In genomic region chr18:22547807-22548561, GRCh38 we compare ENCODE assay signal across 24 cellular contexts.
DNase-seq lines count a peak whose midpoint lies in the region; ATAC-seq, FAIRE-seq and TF ChIP-seq lines count a peak whose summit lies in the region.
"Had no signal": no experiment of that assay in that cellular context is flagged by ENCODE, and none has a peak within 500 bp of the region (broad histone marks: within the 10 kb centered on the region; RNA-seq: fewer than 3 reads in every experiment).

No MANE protein-coding gene starts in this region.

- H3K4me1 ChIP-seq in GM23338 (ENCODE audit: insufficient read depth) (peaks cover 4% of the 10 kb centered on the region; the same call in 1 of the 2 replicates), mesodermal cell (ENCODE audit: control insufficient read depth, insufficient read depth, low read length, poor library complexity, severe bottlenecking) (peaks cover 34% of the 10 kb centered on the region)
- H3K4me1 ChIP-seq: HAP-1 had no signal

- WGBS in mesodermal cell (ENCODE audit: insufficient coverage in 2 of 2), 2 experiments, result 79 to 80% methylated on average over 7 of the region's 11 CpGs

- H3K36me3 Mint-ChIP-seq in GM23338 (ENCODE audit: low read depth), result no peaks in the 10 kb centered on the region

- DNase-seq in AG10803 (ENCODE audit: low read depth) (peak; percentile 82), GM23338 (ENCODE audit: low spot score) (no peak), dermis blood vessel endothelial cell (peak; percentile 2), NCI-H82 (lab: John Stamatoyannopoulos, UW) (no peak), GM12892 (ENCODE audit: insufficient read length) (no peak)
- DNase-seq: ACHN; activated CD4-positive, alpha-beta T cell treated with anti-CD3 and anti-CD28 coated beads, Interleukin-2, amount 50 U/mL, for 4 hours; CD4-positive, alpha-beta T cell; central memory CD4-positive, alpha-beta T cell; DMS153; effector memory CD4-positive, alpha-beta T cell; Kasumi-1; NCI-H1105; NCI-H2081; NCI-H446; retina had no signal

- peaks cover 23% of the 10 kb centered on the region; the same call in 1 of the 2 replicates for H3K9me2 ChIP-seq in GM23338 (ENCODE audit: insufficient read depth)

- no peaks in the 10 kb centered on the region for H3K79me2 ChIP-seq in GM23338 (replicated peaks; ENCODE audit: insufficient read depth)

- peaks cover 6% of the 10 kb centered on the region; the same call in 2 of the 3 replicates for H3K4me1 Mint-ChIP-seq in GM23338

- H3K4me3 ChIP-seq in AG10803 (ENCODE audit: low read length) (no peak overlapping the region), GM23338 (no peak overlapping the region), mesodermal cell (ENCODE audit: extremely low read depth, insufficient read depth, low read length, poor library complexity, severe bottlenecking) (no peak overlapping the region)
- H3K4me3 ChIP-seq: esophagus muscularis mucosa, HAP-1, lung, SK-N-MC had no signal

- no peaks in the 10 kb centered on the region for H3K9me3 Mint-ChIP-seq in GM23338

- no peak for FAIRE-seq in GM12892 (lab: Jason Lieb, UNC)

- ATAC-seq in GM23338 (peak; percentile 37; the same call in 1 of the 3 replicates), HG02678 (IDR thresholded peaks at IDR 0.05; ENCODE audit: unreplicated experiment) (no peak)
- no peak for ATAC-seq in activated CD4-positive, CD25-positive, alpha-beta regulatory T cell treated with anti-CD3 and anti-CD28 coated beads, Interleukin-2, amount 50 U/mL, for 24 hours
- ATAC-seq: Panc1 had no signal

- H3K27ac Mint-ChIP-seq in GM23338, result no peak overlapping the region
- H3K27ac Mint-ChIP-seq: CD4-positive, alpha-beta T cell had no signal

- no peak overlapping the region for H2AFZ ChIP-seq in GM23338

- no peak overlapping the region for H3K4me2 ChIP-seq in GM23338

- TF ChIP-seq POLR2A in GM12892 (IDR thresholded peaks at IDR 0.05; ENCODE audit: low read depth, low read length), result no peak

- no peak overlapping the region for H3K4me3 Mint-ChIP-seq in GM23338
- H3K4me3 Mint-ChIP-seq: CD4-positive, alpha-beta T cell had no signal

- no peaks in the 10 kb centered on the region for H4K20me1 ChIP-seq in GM23338 (replicated peaks; ENCODE audit: insufficient read depth)

- H3K27ac ChIP-seq in GM23338 (ENCODE audit: low read depth) (no peak overlapping the region), mesodermal cell (ENCODE audit: low read depth, low read length, severe bottlenecking) (peak overlapping the region; percentile 32)
- H3K27ac ChIP-seq: esophagus muscularis mucosa, SK-N-MC had no signal

- no peaks in the 10 kb centered on the region for H3K9me3 ChIP-seq in mesodermal cell (ENCODE audit: control insufficient read depth, low read length)
- H3K9me3 ChIP-seq: esophagus muscularis mucosa, HAP-1 had no signal

- H3F3A ChIP-seq in GM23338 (replicated peaks; ENCODE audit: low read depth), result no peaks in the 10 kb centered on the region

- no peaks in the 10 kb centered on the region for H3K27me3 Mint-ChIP-seq in GM23338 (ENCODE audit: insufficient read depth, low read depth, poor library complexity)
- H3K27me3 Mint-ChIP-seq: CD4-positive, alpha-beta T cell had no signal

- no peak for TF ChIP-seq CTCF in AG10803 (conservative IDR thresholded peaks at IDR 0.05; ENCODE audit: low read length)
- no peak for TF ChIP-seq CTCF in GM23338 (conservative IDR thresholded peaks at IDR 0.05; ENCODE audit: low read depth in 2 of 2)

- H3K36me3 ChIP-seq in GM23338 (ENCODE audit: insufficient read depth) (no peaks in the 10 kb centered on the region), mesodermal cell (ENCODE audit: control insufficient read depth, insufficient read depth, low read length) (no peaks in the 10 kb centered on the region)
- H3K36me3 ChIP-seq: esophagus muscularis mucosa, HAP-1 had no signal

- no peaks in the 10 kb centered on the region for H3K27me3 ChIP-seq in GM23338 (ENCODE audit: insufficient read depth)
- H3K27me3 ChIP-seq: esophagus muscularis mucosa had no signal

TF ChIP-seq in GM23338, 12 proteins besides CTCF, POLR2A, EP300 and RAD21:
- TF ChIP-seq NANOG (IDR thresholded peaks at IDR 0.05; ENCODE audit: borderline replicate concordance), result no peak

Comparison
In these comparisons a context has a peak if more than half of its experiments do, and no peak if none do; other contexts are left out.
1. DNase-seq: peak in AG10803 (single experiment) and dermis blood vessel endothelial cell (single experiment); none in GM23338 (single experiment), NCI-H82 (single experiment) and GM12892 (single experiment).